8 cellular contexts compared by ENCODE assay signal in genomic region chr15:65862682-65863081, GRCh38. TPM values are rescaled to one million over a fixed set of nuclear protein-coding genes. Genes with fewer than 3 reads are reported as not detected.
DNase-seq lines count a peak whose midpoint lies in the region; ATAC-seq and TF ChIP-seq lines count a peak whose summit lies in the region.

No MANE protein-coding gene starts in this region.

- peaks cover 4% of the 10 kb centered on the region for H3K27me3 Mint-ChIP-seq in T-helper 2 cell treated with Interferon-gamma antibody and Interleukin-4, amounts not matched to agents 5 μg/mL and 100 μg/mL, for 36 hours (ENCODE audit: low read depth)

- H3K9me3 ChIP-seq in heart left ventricle: no peaks in the 10 kb centered on the region
- no peaks in the 10 kb centered on the region for H3K9me3 ChIP-seq in right atrium auricular region
- no peaks in the 10 kb centered on the region for H3K9me3 ChIP-seq in body of pancreas
- no peaks in the 10 kb centered on the region for H3K9me3 ChIP-seq in lower lobe of right lung
- no peaks in the 10 kb centered on the region for H3K9me3 ChIP-seq in upper lobe of right lung

- H3K36me3 Mint-ChIP-seq in T-helper 2 cell treated with Interferon-gamma antibody and Interleukin-4, amounts not matched to agents 5 μg/mL and 100 μg/mL, for 36 hours (ENCODE audit: low read depth): no peaks in the 10 kb centered on the region

- no peak for TF ChIP-seq POLR2A in heart left ventricle (IDR thresholded peaks at IDR 0.05)
- no peak for TF ChIP-seq POLR2A in body of pancreas (IDR thresholded peaks at IDR 0.05)

- H3K4me1 ChIP-seq in heart left ventricle: peaks cover 0 to 4% (median 0%) of the 10 kb centered on the region in 12 donors
- H3K4me1 ChIP-seq in right atrium auricular region: no peaks in the 10 kb centered on the region
- no peaks in the 10 kb centered on the region for H3K4me1 ChIP-seq in body of pancreas
- H3K4me1 ChIP-seq in lower lobe of right lung: no peaks in the 10 kb centered on the region
- no peaks in the 10 kb centered on the region for H3K4me1 ChIP-seq in upper lobe of right lung

- DNase-seq in heart left ventricle (peak in 1 of 5 donors; percentile 61), right atrium auricular region (ENCODE audit: low spot score) (no peak), LNCaP clone FGC (ENCODE audit: low read depth) (no peak), body of pancreas (peak; percentile 27 to 58 (median 44)), lower lobe of right lung (no peak), upper lobe of right lung (no peak), NCI-H187 (lab: John Stamatoyannopoulos, UW) (no peak)
- peak; percentile 68 for DNase-seq in T-helper 2 cell treated with Interferon-gamma antibody and Interleukin-4, amounts not matched to agents 5 μg/mL and 100 μg/mL, for 36 hours (ENCODE audit: low spot score)

- no peak overlapping the region for H3K27ac ChIP-seq in heart left ventricle
- no peak overlapping the region for H3K27ac ChIP-seq in right atrium auricular region
- H3K27ac ChIP-seq in body of pancreas: no peak overlapping the region
- no peak overlapping the region for H3K27ac ChIP-seq in lower lobe of right lung
- no peak overlapping the region for H3K27ac ChIP-seq in upper lobe of right lung

- H3K4me3 Mint-ChIP-seq in T-helper 2 cell treated with Interferon-gamma antibody and Interleukin-4, amounts not matched to agents 5 μg/mL and 100 μg/mL, for 36 hours: no peak overlapping the region

- no peak overlapping the region for H3K27ac Mint-ChIP-seq in T-helper 2 cell treated with Interferon-gamma antibody and Interleukin-4, amounts not matched to agents 5 μg/mL and 100 μg/mL, for 36 hours

- H3K4me3 ChIP-seq in heart left ventricle (no peak overlapping the region), right atrium auricular region (no peak overlapping the region), LNCaP clone FGC (ENCODE audit: low read depth, low read length) (no peak overlapping the region), body of pancreas (no peak overlapping the region), lower lobe of right lung (no peak overlapping the region), upper lobe of right lung (no peak overlapping the region)

- ATAC-seq in heart left ventricle (peak in 3 of 4 donors; percentile 68 to 73 (median 71)), body of pancreas (peak; percentile 76), lower lobe of right lung (peak; percentile 83 to 88), upper lobe of right lung (peak; percentile 97)

- intact Hi-C loops in heart left ventricle (cut with DNase I) (no loop called here), body of pancreas (cut with DNase I) (no loop called here), lower lobe of right lung (cut with DNase I) (no loop called here), upper lobe of right lung (cut with DNase I) (no loop called here)

- no peaks in the 10 kb centered on the region for H3K36me3 ChIP-seq in heart left ventricle
- no peaks in the 10 kb centered on the region for H3K36me3 ChIP-seq in right atrium auricular region
- no peaks in the 10 kb centered on the region for H3K36me3 ChIP-seq in body of pancreas (replicated peaks in 1 of 2; ENCODE audit: insufficient read depth in 1 of 2, low read depth in 2 of 2)
- H3K36me3 ChIP-seq in lower lobe of right lung: no peaks in the 10 kb centered on the region
- no peaks in the 10 kb centered on the region for H3K36me3 ChIP-seq in upper lobe of right lung

- TF ChIP-seq CTCF in heart left ventricle (IDR thresholded peaks at IDR 0.05) (peak in 9 of 12 donors; percentile 15 to 46 (median 28)), right atrium auricular region (IDR thresholded peaks at IDR 0.05) (peak in 1 of 2 donors; percentile 38), LNCaP clone FGC (IDR thresholded peaks at IDR 0.05; ENCODE audit: control insufficient read depth, extremely low read depth, insufficient read depth) (peak; percentile 30; the same call in 1 of the 2 replicates), body of pancreas (IDR thresholded peaks at IDR 0.05) (peak in 6 of 7 experiments; percentile 17 to 41 (median 34)), lower lobe of right lung (IDR thresholded peaks at IDR 0.05) (peak; percentile 34), upper lobe of right lung (IDR thresholded peaks at IDR 0.05) (peak; percentile 43)

- whole genome bisulfite sequencing in heart left ventricle, 4 donors: 4 to 28% (median 14%) methylated on average over 1 of the region's 1 CpG
- WGBS in body of pancreas, 2 donors: 19 to 20% methylated on average over 1 of the region's 1 CpG

- H3K4me1 Mint-ChIP-seq in T-helper 2 cell treated with Interferon-gamma antibody and Interleukin-4, amounts not matched to agents 5 μg/mL and 100 μg/mL, for 36 hours (ENCODE audit: low read depth): peaks cover 10% of the 10 kb centered on the region

- no peaks in the 10 kb centered on the region for H3K9me3 Mint-ChIP-seq in T-helper 2 cell treated with Interferon-gamma antibody and Interleukin-4, amounts not matched to agents 5 μg/mL and 100 μg/mL, for 36 hours

- H3K27me3 ChIP-seq in heart left ventricle: no peaks in the 10 kb centered on the region
- H3K27me3 ChIP-seq in right atrium auricular region: no peaks in the 10 kb centered on the region
- H3K27me3 ChIP-seq in body of pancreas: no peaks in the 10 kb centered on the region
- no peaks in the 10 kb centered on the region for H3K27me3 ChIP-seq in lower lobe of right lung (ENCODE audit: low read depth)
- H3K27me3 ChIP-seq in upper lobe of right lung: no peaks in the 10 kb centered on the region

RNA-seq across cellular contexts. Expression of gene RAB11A, which starts 6.6 kb away (rescaled TPM):
- total RNA-seq in heart left ventricle: 100 to 1,000 TPM; 149 to 212 (median 162) TPM
- 100 to 1,000 TPM in 1 of 2 donors, 10 to 100 TPM in 1; 50.3 to 307 TPM for polyA plus RNA-seq in heart left ventricle
- total RNA-seq in right atrium auricular region: 100 to 1,000 TPM; 122 to 183 TPM
- 10 to 100 TPM; 35.3 to 39.4 TPM for total RNA-seq in body of pancreas
- 218 TPM for total RNA-seq in lower lobe of right lung
- total RNA-seq in upper lobe of right lung: 221 TPM

Comparison
In these comparisons a context has a peak if more than half of its experiments do, and no peak if none do; other contexts are left out.
1. DNase-seq: peak in T-helper 2 cell treated with Interferon-gamma antibody and Interleukin-4, amounts not matched to agents 5 μg/mL and 100 μg/mL, for 36 hours (single experiment) and body of pancreas (4 of 4); none in right atrium auricular region (single experiment), LNCaP clone FGC (single experiment), lower lobe of right lung (single experiment), upper lobe of right lung (single experiment) and NCI-H187 (0 of 2).
2. Peak in every context shown above with its lines, with median percentiles within 50 percentile points of each other: ATAC-seq.